In the genomic region with DNA sequence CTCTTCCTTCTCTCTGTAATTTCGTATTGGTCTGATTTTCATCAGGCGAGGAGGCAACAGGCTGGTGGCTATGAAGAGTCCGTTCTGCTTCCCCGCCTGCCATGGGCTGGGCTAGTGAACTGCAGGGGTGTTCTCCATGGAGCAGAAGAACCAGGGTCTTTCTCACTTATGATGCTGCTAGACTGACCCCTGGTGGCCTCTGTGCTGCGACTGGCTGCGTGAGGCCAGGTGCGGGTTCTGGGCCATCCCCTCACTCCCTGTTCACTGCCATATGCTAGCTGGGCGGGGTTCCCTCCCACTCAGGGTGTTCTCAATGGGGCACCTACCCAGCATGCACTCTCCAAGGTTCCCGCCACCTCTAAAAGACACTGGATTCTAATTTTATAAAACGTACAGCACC, we compare ENCODE assay signal across 8 cellular contexts. TPM values are rescaled to one million over a fixed set of nuclear protein-coding genes. Genes with fewer than 3 reads are reported as not detected.
DNase-seq lines count a peak whose midpoint lies in the region; ATAC-seq and TF ChIP-seq lines count a peak whose summit lies in the region.

No MANE protein-coding gene starts in this region.

- H3K27me3 ChIP-seq in HL-60 (ENCODE audit: insufficient read depth, poor library complexity, severe bottlenecking) (no peaks in the 10 kb centered on the region), mammary epithelial cell (ENCODE audit: insufficient read depth, low read length) (no peaks in the 10 kb centered on the region), adrenal gland (no peaks in the 10 kb centered on the region)

- CTCF ChIA-PET in mammary epithelial cell (lab: Charles Lee; ENCODE audit: low non-redundant PET) = interaction anchor here (0.6 kb wide), 1 partner anchor 48 kb away, joined by 3 read pairs; no protein-coding TSS in a partner anchor

- no peak overlapping the region for H3K4me3 Mint-ChIP-seq in T-helper 2 cell treated with Interferon-gamma antibody and Interleukin-4, amounts not matched to agents 5 μg/mL and 100 μg/mL, for 36 hours
- peak overlapping the region; percentile 81 for H3K4me3 Mint-ChIP-seq in natural killer cell

- peaks cover 13% of the 10 kb centered on the region for H3K4me1 ChIP-seq in mammary epithelial cell (ENCODE audit: insufficient read depth, low read length)
- H3K4me1 ChIP-seq in adrenal gland (replicated peaks in 1 of 2) = no peaks in the 10 kb centered on the region

- no peak overlapping the region for H3K4me2 ChIP-seq in mammary epithelial cell (ENCODE audit: insufficient read depth, low read depth, low read length)

- no peak overlapping the region for H3K9ac ChIP-seq in mammary epithelial cell (ENCODE audit: insufficient read depth, low read length)

- no peaks in the 10 kb centered on the region for H3K27me3 Mint-ChIP-seq in T-helper 2 cell treated with Interferon-gamma antibody and Interleukin-4, amounts not matched to agents 5 μg/mL and 100 μg/mL, for 36 hours (ENCODE audit: low read depth)
- H3K27me3 Mint-ChIP-seq in natural killer cell (ENCODE audit: low read depth in 2 of 2) = no peaks in the 10 kb centered on the region

- H3K79me2 ChIP-seq in mammary epithelial cell (ENCODE audit: insufficient read depth, low read length) = no peaks in the 10 kb centered on the region

- peaks cover 39% of the 10 kb centered on the region for H3K4me1 Mint-ChIP-seq in T-helper 2 cell treated with Interferon-gamma antibody and Interleukin-4, amounts not matched to agents 5 μg/mL and 100 μg/mL, for 36 hours (ENCODE audit: low read depth)
- H3K4me1 Mint-ChIP-seq in natural killer cell = peaks cover 62 to 73% of the 10 kb centered on the region in 2 donors

- no peak overlapping the region for H2AFZ ChIP-seq in mammary epithelial cell (ENCODE audit: low read depth, low read length)

- H3K36me3 ChIP-seq in mammary epithelial cell (ENCODE audit: insufficient read depth, low read length) (peaks cover 3% of the 10 kb centered on the region), adrenal gland (replicated peaks in 1 of 2) (no peaks in the 10 kb centered on the region)

- peak overlapping the region; percentile 68 for H3K27ac Mint-ChIP-seq in T-helper 2 cell treated with Interferon-gamma antibody and Interleukin-4, amounts not matched to agents 5 μg/mL and 100 μg/mL, for 36 hours
- H3K27ac Mint-ChIP-seq in natural killer cell = peak overlapping the region; percentile 80 to 94

- TF ChIP-seq POLR2A in adrenal gland (IDR thresholded peaks at IDR 0.05) = no peak

- no peaks in the 10 kb centered on the region for H3K9me3 ChIP-seq in mammary epithelial cell (replicated peaks; ENCODE audit: insufficient read depth, low read length)
- H3K9me3 ChIP-seq in adrenal gland (replicated peaks in 1 of 3) = no peaks in the 10 kb centered on the region

- no peaks in the 10 kb centered on the region for H3K9me3 Mint-ChIP-seq in T-helper 2 cell treated with Interferon-gamma antibody and Interleukin-4, amounts not matched to agents 5 μg/mL and 100 μg/mL, for 36 hours
- no peaks in the 10 kb centered on the region for H3K9me3 Mint-ChIP-seq in natural killer cell

- peak overlapping the region; percentile 1; the same call in 1 of the 2 replicates for H3K4me3 ChIP-seq in HL-60 (replicated peaks; ENCODE audit: insufficient read depth, low read length)
- no peak overlapping the region for H3K4me3 ChIP-seq in mammary epithelial cell (replicated peaks in 1 of 3; ENCODE audit: insufficient read depth in 1 of 3, low read depth in 2 of 3, low read length in 3 of 3)
- no peak overlapping the region for H3K4me3 ChIP-seq in adrenal gland

- ATAC-seq in natural killer cell (peak; percentile 25 to 57 (median 44)), GM21723 (IDR thresholded peaks at IDR 0.05; ENCODE audit: unreplicated experiment) (no peak)

- no TSS peak for BruUV-seq in mammary epithelial cell (replicated peaks; lab: Mats Ljungman, UMichigan)

- H3K27ac ChIP-seq in HL-60 (replicated peaks) (peak overlapping the region; percentile 97), mammary epithelial cell (ENCODE audit: insufficient read depth, low read depth, low read length) (no peak overlapping the region), adrenal gland (no peak overlapping the region)

- peaks cover 23% of the 10 kb centered on the region for H3K36me3 Mint-ChIP-seq in T-helper 2 cell treated with Interferon-gamma antibody and Interleukin-4, amounts not matched to agents 5 μg/mL and 100 μg/mL, for 36 hours (ENCODE audit: low read depth)
- H3K36me3 Mint-ChIP-seq in natural killer cell = no peaks in the 10 kb centered on the region

- TF ChIP-seq CTCF in HL-60 (IDR thresholded peaks at IDR 0.05; ENCODE audit: insufficient read depth, low read length) = peak; percentile 38
- peak; percentile 21 to 44 for TF ChIP-seq CTCF in mammary epithelial cell (conservative IDR thresholded peaks at IDR 0.05 in 1 of 2, IDR thresholded peaks at IDR 0.05 in 1 of 2; ENCODE audit: extremely low read depth in 1 of 2, insufficient read depth in 1 of 2, low read depth in 1 of 2, low read length in 2 of 2)
- TF ChIP-seq CTCF in natural killer cell (IDR thresholded peaks at IDR 0.05) = peak; percentile 68
- TF ChIP-seq CTCF in adrenal gland (IDR thresholded peaks at IDR 0.05) = peak in 1 of 6 experiments; percentile 4

- WGBS in mammary epithelial cell (ENCODE audit: low coverage, missing lambda C conversion rate) = 81% methylated on average over 10 of the region's 10 CpGs
- 67 to 80% (median 73%) methylated on average over 8 to 10 of the region's 10 CpGs for WGBS in adrenal gland, 4 donors

- dilution Hi-C loops in mammary epithelial cell (cut with HindIII; ENCODE audit: low sequenced_read_pairs) = no loop called here

- H4K20me1 ChIP-seq in mammary epithelial cell (ENCODE audit: insufficient read depth, low read length) = no peaks in the 10 kb centered on the region

- DNase-seq in COR-L47 (lab: John Stamatoyannopoulos, UW) (peak; percentile 14), HL-60 (ENCODE audit: low read depth in 1 of 2, low spot score in 1 of 2) (peak; percentile 79 to 91), mammary epithelial cell (no peak), natural killer cell (peak; percentile 55), NCI-H2196 treated with DMSO at 0.1 percent for 48 hours (lab: John Stamatoyannopoulos, UW; ENCODE audit: unreplicated experiment) (no peak), adrenal gland (no peak)
- peak; percentile 56 for DNase-seq in T-helper 2 cell treated with Interferon-gamma antibody and Interleukin-4, amounts not matched to agents 5 μg/mL and 100 μg/mL, for 36 hours (ENCODE audit: low spot score)

- intact Hi-C loops in mammary epithelial cell (cut with micrococcal nuclease) (loop anchor here (1.0 kb wide), 1 partner anchor 48 kb away; no protein-coding TSS in a partner anchor), natural killer cell (cut with micrococcal nuclease) (loop anchor here (1.0 to 10.0 kb wide), 5 partner anchors 38 to 886 kb away; partner anchors contain the start of gene ACTR1B), adrenal gland (cut with DNase I) (no loop called here)

- in situ Hi-C loops in mammary epithelial cell (cut with MboI; ENCODE audit: low sequenced_read_pairs in 2 of 2) = no loop called here

RNA-seq across cellular contexts. Expression of gene ZAP70, which starts 35.0 kb away (rescaled TPM):
- under 1 TPM in 1 of 2 donors, not detected in 1; 0.17 TPM for total RNA-seq in mammary epithelial cell
- 0.06 TPM for polyA plus RNA-seq in mammary epithelial cell
- polyA minus RNA-seq in mammary epithelial cell = not detected
- 1,000 to 10,000 TPM in 1 of 3 donors, 100 to 1,000 TPM in 2; 883 to 1,008 (median 954) TPM for total RNA-seq in natural killer cell
- total RNA-seq in adrenal gland = 1 to 10 TPM; 1.1 to 8.1 (median 2.5) TPM
- polyA plus RNA-seq in adrenal gland = 1 to 10 TPM in 2 of 3 donors, under 1 TPM in 1; 0.62 to 8.3 (median 5.9) TPM

Comparison
In these comparisons a context has a peak if more than half of its experiments do, and no peak if none do; other contexts are left out.
1. DNase-seq: peak in COR-L47 (single experiment), HL-60 (2 of 2), T-helper 2 cell treated with Interferon-gamma antibody and Interleukin-4, amounts not matched to agents 5 μg/mL and 100 μg/mL, for 36 hours (single experiment) and natural killer cell (single experiment); none in mammary epithelial cell (single experiment), NCI-H2196 treated with DMSO at 0.1 percent for 48 hours (single experiment) and adrenal gland (0 of 7).
2. RNA of gene ZAP70, which starts 35.0 kb away (total RNA-seq): 883 to 1,008 TPM in natural killer cell; 1.1 to 8.1 TPM in adrenal gland and 0.17 TPM in mammary epithelial cell; every median in the first group is over 10 times any median in the second.
3. intact Hi-C loops: an anchor here in mammary epithelial cell (1.0 kb wide) and natural killer cell (1.0 to 10.0 kb wide); none called in adrenal gland.